12 cellular contexts compared by ENCODE assay signal in genomic region chr1:228143480-228144212, GRCh38. TPM values are rescaled to one million over a fixed set of nuclear protein-coding genes. Genes with fewer than 3 reads are reported as not detected.
DNase-seq lines count a peak whose midpoint lies in the region; ATAC-seq, FAIRE-seq and TF ChIP-seq lines count a peak whose summit lies in the region.
"Had no signal": no experiment of that assay in that cellular context is flagged by ENCODE, and none has a peak within 500 bp of the region (broad histone marks: within the 10 kb centered on the region; RNA-seq: fewer than 3 reads in every experiment).

No MANE protein-coding gene starts in this region.

- peaks cover 9 to 13% of the 10 kb centered on the region in 2 donors for H3K4me1 ChIP-seq in small intestine (ENCODE audit: control insufficient read depth in 2 of 2, insufficient read depth in 1 of 2, low read depth in 1 of 2, low read length in 1 of 2)

- no peak overlapping the region for H3K4me3 ChIP-seq in small intestine (ENCODE audit: low read depth in 1 of 2, low read length in 2 of 2)
- H3K4me3 ChIP-seq: left lung had no signal

- H3K9me3 ChIP-seq in small intestine (ENCODE audit: control insufficient read depth, low read depth), result no peaks in the 10 kb centered on the region
- H3K9me3 ChIP-seq: left lung, upper lobe of left lung had no signal

- peak overlapping the region; percentile 99 for H3K4me3 Mint-ChIP-seq in stimulated activated naive CD8-positive, alpha-beta T cell treated with anti-CD3 and anti-CD28 coated beads, Interleukin-15, Interleukin-2, amounts not matched to agents 100 ng/mL and 50 ng/mL, for 24 hours
- peak overlapping the region; percentile 96 for H3K4me3 Mint-ChIP-seq in activated T-helper 2 cell treated with anti-CD3 and anti-CD28 coated beads, Interferon-gamma antibody, Interleukin-2, Interleukin-4, amounts not matched to agents 10 μg/mL and 5 μg/mL and 100 μg/mL, durations not matched to agents 14 hours and 24 hours and 36 hours (ENCODE audit: low read depth)
- peak overlapping the region; percentile 38 for H3K4me3 Mint-ChIP-seq in mesothelial cell of epicardium

- intact Hi-C loops in activated T-helper 2 cell treated with anti-CD3 and anti-CD28 coated beads, Interferon-gamma antibody, Interleukin-2, Interleukin-4, amounts not matched to agents 10 μg/mL and 5 μg/mL and 100 μg/mL, durations not matched to agents 14 hours and 24 hours and 36 hours (cut with micrococcal nuclease), result no loop called here

- no peak for FAIRE-seq in small intestine (lab: Jason Lieb, UNC)
- FAIRE-seq: H54 had no signal

- H3K27ac Mint-ChIP-seq in stimulated activated naive CD8-positive, alpha-beta T cell treated with anti-CD3 and anti-CD28 coated beads, Interleukin-15, Interleukin-2, amounts not matched to agents 100 ng/mL and 50 ng/mL, for 24 hours, result peak overlapping the region; percentile 74
- peak overlapping the region; percentile 16 for H3K27ac Mint-ChIP-seq in activated T-helper 2 cell treated with anti-CD3 and anti-CD28 coated beads, Interferon-gamma antibody, Interleukin-2, Interleukin-4, amounts not matched to agents 10 μg/mL and 5 μg/mL and 100 μg/mL, durations not matched to agents 14 hours and 24 hours and 36 hours
- no peak overlapping the region for H3K27ac Mint-ChIP-seq in mesothelial cell of epicardium

- no peaks in the 10 kb centered on the region for H3K27me3 Mint-ChIP-seq in stimulated activated naive CD8-positive, alpha-beta T cell treated with anti-CD3 and anti-CD28 coated beads, Interleukin-15, Interleukin-2, amounts not matched to agents 100 ng/mL and 50 ng/mL, for 24 hours
- H3K27me3 Mint-ChIP-seq in activated T-helper 2 cell treated with anti-CD3 and anti-CD28 coated beads, Interferon-gamma antibody, Interleukin-2, Interleukin-4, amounts not matched to agents 10 μg/mL and 5 μg/mL and 100 μg/mL, durations not matched to agents 14 hours and 24 hours and 36 hours (ENCODE audit: low read depth), result no peaks in the 10 kb centered on the region
- no peaks in the 10 kb centered on the region for H3K27me3 Mint-ChIP-seq in mesothelial cell of epicardium (ENCODE audit: low read depth)

- H3K9me3 Mint-ChIP-seq in stimulated activated naive CD8-positive, alpha-beta T cell treated with anti-CD3 and anti-CD28 coated beads, Interleukin-15, Interleukin-2, amounts not matched to agents 100 ng/mL and 50 ng/mL, for 24 hours, result no peaks in the 10 kb centered on the region
- no peaks in the 10 kb centered on the region for H3K9me3 Mint-ChIP-seq in activated T-helper 2 cell treated with anti-CD3 and anti-CD28 coated beads, Interferon-gamma antibody, Interleukin-2, Interleukin-4, amounts not matched to agents 10 μg/mL and 5 μg/mL and 100 μg/mL, durations not matched to agents 14 hours and 24 hours and 36 hours
- H3K9me3 Mint-ChIP-seq in mesothelial cell of epicardium, result no peaks in the 10 kb centered on the region

- peaks cover 4 to 7% of the 10 kb centered on the region in 2 donors for H3K36me3 ChIP-seq in small intestine (ENCODE audit: control insufficient read depth in 2 of 2, insufficient read depth in 2 of 2, low read length in 2 of 2)

- DNase-seq in stimulated activated naive CD8-positive, alpha-beta T cell treated with anti-CD3 and anti-CD28 coated beads, Interleukin-15, Interleukin-2, amounts not matched to agents 100 U/mL and 50 U/mL, for 24 hours, result no peak
- DNase-seq in activated T-helper 2 cell treated with anti-CD3 and anti-CD28 coated beads, Interferon-gamma antibody, Interleukin-2, Interleukin-4, amounts not matched to agents 10 μg/mL and 5 μg/mL and 100 μg/mL, durations not matched to agents 14 hours and 24 hours and 36 hours (ENCODE audit: low spot score), result no peak
- no peak for DNase-seq in mesothelial cell of epicardium (ENCODE audit: low spot score in 2 of 2, unreplicated experiment in 2 of 2)
- DNase-seq in NCI-H82 treated with DMSO at 0.1 percent for 48 hours (lab: John Stamatoyannopoulos, UW; ENCODE audit: unreplicated experiment), result no peak
- no peak for DNase-seq in small intestine
- no peak for DNase-seq in SHP77 treated with DMSO at 0.1 percent for 48 hours (lab: John Stamatoyannopoulos, UW)
- DNase-seq: effector CD4-positive, alpha-beta T cell had no signal

- 85 to 88% (median 86%) methylated on average over 13 of the region's 13 CpGs for WGBS in small intestine, 3 donors

- H3K27me3 ChIP-seq in small intestine (ENCODE audit: control insufficient read depth in 2 of 2, insufficient read depth in 2 of 2, low read length in 2 of 2), result no peaks in the 10 kb centered on the region
- H3K27me3 ChIP-seq: left lung, upper lobe of left lung had no signal

- no peak overlapping the region for H3K27ac ChIP-seq in small intestine (ENCODE audit: low read depth in 1 of 2, low read length in 1 of 2)

- H3K36me3 Mint-ChIP-seq in stimulated activated naive CD8-positive, alpha-beta T cell treated with anti-CD3 and anti-CD28 coated beads, Interleukin-15, Interleukin-2, amounts not matched to agents 100 ng/mL and 50 ng/mL, for 24 hours (ENCODE audit: low read depth), result peaks cover 14% of the 10 kb centered on the region
- H3K36me3 Mint-ChIP-seq in activated T-helper 2 cell treated with anti-CD3 and anti-CD28 coated beads, Interferon-gamma antibody, Interleukin-2, Interleukin-4, amounts not matched to agents 10 μg/mL and 5 μg/mL and 100 μg/mL, durations not matched to agents 14 hours and 24 hours and 36 hours (ENCODE audit: low read depth), result peaks cover 29% of the 10 kb centered on the region
- H3K36me3 Mint-ChIP-seq in mesothelial cell of epicardium, result no peaks in the 10 kb centered on the region

- peaks cover 34% of the 10 kb centered on the region for H3K4me1 Mint-ChIP-seq in stimulated activated naive CD8-positive, alpha-beta T cell treated with anti-CD3 and anti-CD28 coated beads, Interleukin-15, Interleukin-2, amounts not matched to agents 100 ng/mL and 50 ng/mL, for 24 hours (ENCODE audit: low read depth)
- peaks cover 14% of the 10 kb centered on the region for H3K4me1 Mint-ChIP-seq in activated T-helper 2 cell treated with anti-CD3 and anti-CD28 coated beads, Interferon-gamma antibody, Interleukin-2, Interleukin-4, amounts not matched to agents 10 μg/mL and 5 μg/mL and 100 μg/mL, durations not matched to agents 14 hours and 24 hours and 36 hours (ENCODE audit: low read depth)
- peaks cover 19% of the 10 kb centered on the region for H3K4me1 Mint-ChIP-seq in mesothelial cell of epicardium

- no peak for ATAC-seq in stimulated activated naive CD8-positive, alpha-beta T cell treated with anti-CD3 and anti-CD28 coated beads, Interleukin-15, Interleukin-2, amounts not matched to agents 100 U/mL and 50 U/mL, for 24 hours
- ATAC-seq in activated CD4-positive, CD25-positive, alpha-beta regulatory T cell treated with anti-CD3 and anti-CD28 coated beads, Interleukin-2, amount 50 U/mL, for 24 hours, result no peak
- ATAC-seq: left lung had no signal

- no peak for TF ChIP-seq CTCF in mesothelial cell of epicardium (IDR thresholded peaks at IDR 0.05; ENCODE audit: unreplicated experiment)

RNA-seq across cellular contexts. Expression of gene GUK1, which starts 3.6 kb away (rescaled TPM):
- 219 and 225 TPM in 2 replicates for total RNA-seq in activated T-helper 2 cell treated with anti-CD3 and anti-CD28 coated beads, Interferon-gamma antibody, Interleukin-2, Interleukin-4, amounts not matched to agents 10 μg/mL and 5 μg/mL and 100 μg/mL, durations not matched to agents 14 hours and 24 hours and 36 hours
- total RNA-seq in mesothelial cell of epicardium, result 129 to 136 TPM (median 135 TPM) in 3 replicates
- polyA plus RNA-seq in small intestine, result 100 to 1,000 TPM; 401 to 595 (median 519) TPM

RNA-seq across cellular contexts. Expression of gene GJC2, which starts 6.1 kb away (rescaled TPM):
- 0.52 and 0.55 TPM in 2 replicates for total RNA-seq in activated T-helper 2 cell treated with anti-CD3 and anti-CD28 coated beads, Interferon-gamma antibody, Interleukin-2, Interleukin-4, amounts not matched to agents 10 μg/mL and 5 μg/mL and 100 μg/mL, durations not matched to agents 14 hours and 24 hours and 36 hours
- 2.5 to 2.6 TPM (median 2.5 TPM) in 3 replicates for total RNA-seq in mesothelial cell of epicardium
- polyA plus RNA-seq in small intestine, result 1 to 10 TPM in 1 of 3 donors, under 1 TPM in 1, not detected in 1; 0.27 to 1.4 TPM

RNA-seq across cellular contexts. Expression of gene IBA57, which starts 22.0 kb away (rescaled TPM):
- 7.6 and 7.9 TPM in 2 replicates for total RNA-seq in activated T-helper 2 cell treated with anti-CD3 and anti-CD28 coated beads, Interferon-gamma antibody, Interleukin-2, Interleukin-4, amounts not matched to agents 10 μg/mL and 5 μg/mL and 100 μg/mL, durations not matched to agents 14 hours and 24 hours and 36 hours
- total RNA-seq in mesothelial cell of epicardium, result 10.8 to 14.2 TPM (median 11.8 TPM) in 3 replicates
- 1 to 10 TPM; 2.0 to 7.1 (median 4.9) TPM for polyA plus RNA-seq in small intestine

RNA-seq across cellular contexts. Expression of gene MRPL55, which starts 34.5 kb away (rescaled TPM):
- total RNA-seq in activated T-helper 2 cell treated with anti-CD3 and anti-CD28 coated beads, Interferon-gamma antibody, Interleukin-2, Interleukin-4, amounts not matched to agents 10 μg/mL and 5 μg/mL and 100 μg/mL, durations not matched to agents 14 hours and 24 hours and 36 hours, result 47.3 and 53.6 TPM in 2 replicates
- total RNA-seq in mesothelial cell of epicardium, result 53.9 to 56.9 TPM (median 54.2 TPM) in 3 replicates
- polyA plus RNA-seq in small intestine, result 100 to 1,000 TPM in 2 of 3 donors, 10 to 100 TPM in 1; 87.3 to 148 (median 106) TPM

RNA-seq across cellular contexts. Expression of gene C1orf35, which starts 40.5 kb away (rescaled TPM):
- total RNA-seq in activated T-helper 2 cell treated with anti-CD3 and anti-CD28 coated beads, Interferon-gamma antibody, Interleukin-2, Interleukin-4, amounts not matched to agents 10 μg/mL and 5 μg/mL and 100 μg/mL, durations not matched to agents 14 hours and 24 hours and 36 hours, result 23.9 and 24.5 TPM in 2 replicates
- total RNA-seq in mesothelial cell of epicardium, result 19.3 to 20.9 TPM (median 20.2 TPM) in 3 replicates
- 10 to 100 TPM; 15.4 to 18.1 (median 16.0) TPM for polyA plus RNA-seq in small intestine

Comparison
In these comparisons a context has a peak if more than half of its experiments do, and no peak if none do; other contexts are left out.
1. H3K4me3 Mint-ChIP-seq: peak in every context shown above with its lines; median percentile 99 in stimulated activated naive CD8-positive, alpha-beta T cell treated with anti-CD3 and anti-CD28 coated beads, Interleukin-15, Interleukin-2, amounts not matched to agents 100 ng/mL and 50 ng/mL, for 24 hours; 96 in activated T-helper 2 cell treated with anti-CD3 and anti-CD28 coated beads, Interferon-gamma antibody, Interleukin-2, Interleukin-4, amounts not matched to agents 10 μg/mL and 5 μg/mL and 100 μg/mL, durations not matched to agents 14 hours and 24 hours and 36 hours; 38 in mesothelial cell of epicardium.